Comparison of ENCODE assay signal across 8 cellular contexts in genomic region chr16:24610421-24610765, GRCh38.
DNase-seq lines count a peak whose midpoint lies in the region; ATAC-seq and TF ChIP-seq lines count a peak whose summit lies in the region.

No MANE protein-coding gene starts in this region.

- H3K9me3 ChIP-seq in stomach smooth muscle (ENCODE audit: control insufficient read depth in 2 of 2, low read length in 2 of 2): no peaks in the 10 kb centered on the region

- H3K9ac ChIP-seq in stomach smooth muscle (ENCODE audit: low read length in 2 of 2): peak overlapping the region in 1 of 2 donors; percentile 21

- no peak overlapping the region for H3K27ac Mint-ChIP-seq in activated T-cell treated with anti-CD3 and anti-CD28 coated beads, Interleukin-2, amount 50 U/mL, for 24 hours
- no peak overlapping the region for H3K27ac Mint-ChIP-seq in natural killer cell

- peak overlapping the region; percentile 54 for H3K4me3 Mint-ChIP-seq in activated T-cell treated with anti-CD3 and anti-CD28 coated beads, Interleukin-2, amount 50 U/mL, for 24 hours
- no peak overlapping the region for H3K4me3 Mint-ChIP-seq in natural killer cell

- no peaks in the 10 kb centered on the region for H3K36me3 ChIP-seq in stomach smooth muscle (ENCODE audit: control insufficient read depth in 2 of 2, insufficient read depth in 2 of 2, low read length in 2 of 2)

- H3K27me3 ChIP-seq in stomach smooth muscle (ENCODE audit: control insufficient read depth in 1 of 2, insufficient read depth in 2 of 2, low read length in 2 of 2): peaks cover 0 to 3% of the 10 kb centered on the region in 2 donors

- TF ChIP-seq CTCF in natural killer cell (IDR thresholded peaks at IDR 0.05): no peak

- no peak overlapping the region for H3K27ac ChIP-seq in stomach smooth muscle (ENCODE audit: low read length)

- peaks cover 11% of the 10 kb centered on the region for H3K4me1 ChIP-seq in stomach smooth muscle (ENCODE audit: control insufficient read depth, insufficient read depth, low read length)

- H3K36me3 Mint-ChIP-seq in activated T-cell treated with anti-CD3 and anti-CD28 coated beads, Interleukin-2, amount 50 U/mL, for 24 hours (ENCODE audit: low read depth): no peaks in the 10 kb centered on the region
- no peaks in the 10 kb centered on the region for H3K36me3 Mint-ChIP-seq in natural killer cell

- H3K4me3 ChIP-seq in stomach smooth muscle (ENCODE audit: low read length in 2 of 2): peak overlapping the region; percentile 36 to 69

- ATAC-seq in natural killer cell: no peak
- no peak for ATAC-seq in GM18907 (IDR thresholded peaks at IDR 0.05; ENCODE audit: unreplicated experiment)

- intact Hi-C loops in natural killer cell (cut with micrococcal nuclease): no loop called here

- peaks cover 13% of the 10 kb centered on the region for H3K4me1 Mint-ChIP-seq in activated T-cell treated with anti-CD3 and anti-CD28 coated beads, Interleukin-2, amount 50 U/mL, for 24 hours (ENCODE audit: low read depth)
- peaks cover 0 to 5% of the 10 kb centered on the region in 2 donors for H3K4me1 Mint-ChIP-seq in natural killer cell

- H3K27me3 Mint-ChIP-seq in activated T-cell treated with anti-CD3 and anti-CD28 coated beads, Interleukin-2, amount 50 U/mL, for 24 hours: peaks cover 58% of the 10 kb centered on the region
- peaks cover 57 to 58% of the 10 kb centered on the region in 2 donors for H3K27me3 Mint-ChIP-seq in natural killer cell (ENCODE audit: low read depth in 2 of 2)

- DNase-seq in activated T-cell treated with anti-CD3 and anti-CD28 coated beads, Interleukin-2, amount 50 U/mL, for 24 hours: no peak
- no peak for DNase-seq in activated T-cell treated with anti-CD3 and anti-CD28 coated beads, Interleukin-2, amount 50 U/mL, for 1 hour
- DNase-seq in cerebellar cortex (ENCODE audit: low spot score): peak; percentile 70
- DNase-seq in left kidney (ENCODE audit: low read depth, low spot score): peak; percentile 68
- no peak for DNase-seq in natural killer cell
- DNase-seq in activated naive CD4-positive, alpha-beta T cell treated with Interleukin-2 at 50 U/mL for 16 hours: no peak

- no peaks in the 10 kb centered on the region for H3K9me3 Mint-ChIP-seq in activated T-cell treated with anti-CD3 and anti-CD28 coated beads, Interleukin-2, amount 50 U/mL, for 24 hours
- no peaks in the 10 kb centered on the region for H3K9me3 Mint-ChIP-seq in natural killer cell

Comparison
In these comparisons a context has a peak if more than half of its experiments do, and no peak if none do; other contexts are left out.
1. DNase-seq: peak in cerebellar cortex (single experiment) and left kidney (single experiment); none in activated T-cell treated with anti-CD3 and anti-CD28 coated beads, Interleukin-2, amount 50 U/mL, for 24 hours (single experiment), activated T-cell treated with anti-CD3 and anti-CD28 coated beads, Interleukin-2, amount 50 U/mL, for 1 hour (single experiment), natural killer cell (single experiment) and activated naive CD4-positive, alpha-beta T cell treated with Interleukin-2 at 50 U/mL for 16 hours (single experiment).